In genomic region chr6:111971866-111972532, GRCh38 we compare ENCODE assay signal across 1 cellular context.
TF ChIP-seq lines count a peak whose summit lies in the region.

No MANE protein-coding gene starts in this region.

TF ChIP-seq in GM23338, 12 proteins besides CTCF, POLR2A, EP300 and RAD21 (continued from another document):
- TF ChIP-seq CREB1 (CRISPR knock-in tag; IDR thresholded peaks at IDR 0.05; ENCODE audit: low read depth), result no peak
- TF ChIP-seq POLR2AphosphoS5 (IDR thresholded peaks at IDR 0.05; ENCODE audit: low read depth), result no peak
- no peak for TF ChIP-seq EZH2 (IDR thresholded peaks at IDR 0.05; ENCODE audit: low read depth, unreplicated experiment)
- TF ChIP-seq ZNF331 (CRISPR knock-in tag; IDR thresholded peaks at IDR 0.05; ENCODE audit: low read depth), result no peak
- no peak for TF ChIP-seq ZNF462 (CRISPR knock-in tag; IDR thresholded peaks at IDR 0.05)
- TF ChIP-seq STAT1 (IDR thresholded peaks at IDR 0.05; ENCODE audit: unreplicated experiment), result no peak
- no peak for TF ChIP-seq EZH2phosphoT487 (IDR thresholded peaks at IDR 0.05; ENCODE audit: unreplicated experiment)
- no peak for TF ChIP-seq ETS1 (IDR thresholded peaks at IDR 0.05)
